Comparison of ENCODE assay signal across 2 cellular contexts in genomic region chr9:66794769-66795168, GRCh38.
TF ChIP-seq lines count a peak whose summit lies in the region.

No MANE protein-coding gene starts in this region.

TF ChIP-seq in GM23338, 12 proteins besides CTCF, POLR2A, EP300 and RAD21:
- peak; percentile 13; the same call in 1 of the 2 replicates for TF ChIP-seq NANOG (IDR thresholded peaks at IDR 0.05; ENCODE audit: borderline replicate concordance)

TF ChIP-seq in H1, 55 proteins besides CTCF, POLR2A, EP300 and RAD21:
- TF ChIP-seq POU5F1 (IDR thresholded peaks at IDR 0.05; ENCODE audit: low read depth, low read length) (peak; percentile 73), SP1 (IDR thresholded peaks at IDR 0.05; ENCODE audit: low read depth, low read length) (peak; percentile 35; the same call in 1 of the 2 replicates)
